ENCODE assay signal across 13 cellular contexts in the genomic region with DNA sequence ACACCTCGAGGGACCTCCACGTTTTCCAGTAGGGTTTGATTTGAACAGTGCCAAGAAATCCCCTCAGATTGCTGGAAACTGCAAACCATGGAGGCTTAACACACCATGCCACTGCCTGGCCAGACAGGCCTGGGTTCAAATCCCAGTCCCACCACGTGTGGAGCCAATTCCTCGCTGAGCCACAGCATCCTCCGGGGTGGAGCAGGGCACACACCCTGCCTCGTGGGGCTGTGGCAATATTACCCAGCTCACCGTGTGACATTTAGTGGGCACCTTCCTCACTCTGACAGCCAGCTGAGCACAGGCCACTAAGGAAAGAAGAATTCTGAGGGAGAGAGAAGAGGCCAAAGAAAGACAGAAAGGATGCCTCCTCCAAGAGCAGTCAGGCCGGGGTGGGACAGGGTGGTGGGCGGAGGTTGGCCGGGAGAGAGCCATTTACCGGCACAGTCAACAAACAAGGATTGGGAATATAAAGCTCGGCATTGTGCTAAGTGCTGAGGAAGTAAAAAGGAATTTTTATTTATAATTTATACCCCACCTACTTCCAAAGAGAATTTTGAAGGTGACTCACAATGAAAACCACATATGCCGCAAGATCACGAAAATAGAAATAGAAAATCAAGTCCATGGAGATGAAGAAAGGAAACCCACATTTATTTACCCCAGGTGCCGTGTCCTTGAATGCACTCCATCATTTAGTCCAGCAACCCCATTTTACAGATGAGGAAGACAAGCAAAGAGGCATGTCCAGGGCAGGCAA.
DNase-seq lines count a peak whose midpoint lies in the region; ATAC-seq and TF ChIP-seq lines count a peak whose summit lies in the region.
"Had no signal": no experiment of that assay in that cellular context is flagged by ENCODE, and none has a peak within 500 bp of the region (broad histone marks: within the 10 kb centered on the region; RNA-seq: fewer than 3 reads in every experiment).

No MANE protein-coding gene starts in this region.

- peaks cover 25% of the 10 kb centered on the region for H3K27me3 Mint-ChIP-seq in nephron progenitor cell (ENCODE audit: low read depth, poor library complexity)

- H3K36me3 Mint-ChIP-seq in nephron progenitor cell (ENCODE audit: low read depth) = no peaks in the 10 kb centered on the region
- H3K36me3 Mint-ChIP-seq: CD8-positive, alpha-beta memory T cell had no signal

- peak overlapping the region; percentile 63 for H3K27ac Mint-ChIP-seq in nephron progenitor cell
- H3K27ac Mint-ChIP-seq: activated T-helper 1 cell treated with anti-CD3 and anti-CD28 coated beads, Interleukin-12 subunit alpha, Interleukin-12 subunit beta, Interleukin-2, Interleukin-4 antibody, amounts not matched to agents 30 ng/mL and 10 ng/mL and 1 ng/mL, durations not matched to agents 14 hours and 24 hours and 36 hours; memory B cell had no signal

- TF ChIP-seq CTCF in nephron progenitor cell (IDR thresholded peaks at IDR 0.05) = no peak

- H3K27ac ChIP-seq in epithelial cell of prostate = peak overlapping the region; percentile 84
- H3K27ac ChIP-seq: thyroid gland had no signal

- H3K4me1 Mint-ChIP-seq in nephron progenitor cell = no peaks in the 10 kb centered on the region
- H3K4me1 Mint-ChIP-seq: CD8-positive, alpha-beta memory T cell; memory B cell had no signal

- peaks cover 1% of the 10 kb centered on the region for H3K9me3 Mint-ChIP-seq in nephron progenitor cell
- H3K9me3 Mint-ChIP-seq: activated T-helper 1 cell treated with anti-CD3 and anti-CD28 coated beads, Interleukin-12 subunit alpha, Interleukin-12 subunit beta, Interleukin-2, Interleukin-4 antibody, amounts not matched to agents 30 ng/mL and 10 ng/mL and 1 ng/mL, durations not matched to agents 14 hours and 24 hours and 36 hours had no signal

- no peak overlapping the region for H3K4me3 Mint-ChIP-seq in nephron progenitor cell
- H3K4me3 Mint-ChIP-seq: activated T-helper 1 cell treated with anti-CD3 and anti-CD28 coated beads, Interleukin-12 subunit alpha, Interleukin-12 subunit beta, Interleukin-2, Interleukin-4 antibody, amounts not matched to agents 30 ng/mL and 10 ng/mL and 1 ng/mL, durations not matched to agents 14 hours and 24 hours and 36 hours; CD8-positive, alpha-beta memory T cell; memory B cell had no signal

- no peak for ATAC-seq in HG02763 (IDR thresholded peaks at IDR 0.05; ENCODE audit: unreplicated experiment)
- ATAC-seq in HG02938 (IDR thresholded peaks at IDR 0.05; ENCODE audit: unreplicated experiment) = no peak
- ATAC-seq in GM21526 (IDR thresholded peaks at IDR 0.05; ENCODE audit: low FRiP score, unreplicated experiment) = no peak

- DNase-seq in AG20443 (ENCODE audit: low spot score) = peak; percentile 91
- DNase-seq in M059J (ENCODE audit: low read depth) = peak; percentile 95
- peak; percentile 72 for DNase-seq in epithelial cell of prostate (ENCODE audit: low read depth, low spot score)
- DNase-seq in nephron progenitor cell = no peak
- DNase-seq in C1 segment of cervical spinal cord (lab: John Stamatoyannopoulos, UW) = no peak
- DNase-seq: CD8-positive, alpha-beta memory T cell; T-helper 2 cell; thyroid gland had no signal

Comparison
In these comparisons a context has a peak if more than half of its experiments do, and no peak if none do; other contexts are left out.
1. DNase-seq: peak in AG20443 (single experiment), M059J (single experiment) and epithelial cell of prostate (single experiment); none in nephron progenitor cell (single experiment) and C1 segment of cervical spinal cord (0 of 14).